ENCODE assay signal across 17 cellular contexts in genomic region chr10:105017116-105017515, GRCh38.
DNase-seq lines count a peak whose midpoint lies in the region; ATAC-seq, FAIRE-seq and TF ChIP-seq lines count a peak whose summit lies in the region.
"Had no signal": no experiment of that assay in that cellular context is flagged by ENCODE, and none has a peak within 500 bp of the region (broad histone marks: within the 10 kb centered on the region; RNA-seq: fewer than 3 reads in every experiment).

No MANE protein-coding gene starts in this region.

- H3K27ac Mint-ChIP-seq in activated T-cell treated with anti-CD3 and anti-CD28 coated beads, Interleukin-2, amount 50 U/mL, for 72 hours = no peak overlapping the region
- H3K27ac Mint-ChIP-seq: natural killer cell treated with Interleukin-12 subunit alpha and Interleukin-12 subunit beta and Interleukin-15 and Interleukin-18, amount 100 ng/mL, for 72 hours had no signal

- peaks cover 9% of the 10 kb centered on the region for H3K4me1 Mint-ChIP-seq in activated T-cell treated with anti-CD3 and anti-CD28 coated beads, Interleukin-2, amount 50 U/mL, for 72 hours (ENCODE audit: low read depth)

- TF ChIP-seq CTCF in tibial nerve (IDR thresholded peaks at IDR 0.05) = no peak
- TF ChIP-seq CTCF in omental fat pad (IDR thresholded peaks at IDR 0.05) = no peak

- H3K27ac ChIP-seq in tibial nerve = no peak overlapping the region
- H3K27ac ChIP-seq: gastroesophageal sphincter, thyroid gland had no signal

- no peaks in the 10 kb centered on the region for H3K27me3 Mint-ChIP-seq in activated T-cell treated with anti-CD3 and anti-CD28 coated beads, Interleukin-2, amount 50 U/mL, for 72 hours (ENCODE audit: low read depth)
- H3K27me3 Mint-ChIP-seq: natural killer cell treated with Interleukin-12 subunit alpha and Interleukin-12 subunit beta and Interleukin-15 and Interleukin-18, amount 100 ng/mL, for 72 hours had no signal

- no peaks in the 10 kb centered on the region for H3K36me3 ChIP-seq in tibial nerve
- H3K36me3 ChIP-seq: gastroesophageal sphincter, HAP-1, thyroid gland had no signal

- FAIRE-seq in urothelium cell line (lab: Jason Lieb, UNC) = no peak
- FAIRE-seq: colon had no signal

- peak; percentile 1 for DNase-seq in stimulated activated CD8-positive, alpha-beta memory T cell treated with anti-CD3 and anti-CD28 coated beads, Interleukin-12 subunit alpha, Interleukin-12 subunit beta, amount 100 ng/mL, for 24 hours (ENCODE audit: extremely low read depth)
- DNase-seq in stimulated activated CD8-positive, alpha-beta memory T cell treated with anti-CD3 and anti-CD28 coated beads, Interleukin-4, amount 100 ng/mL, for 48 hours = no peak
- peak; percentile 23 to 32 for DNase-seq in activated T-cell treated with anti-CD3 and anti-CD28 coated beads, Interleukin-2, amount 50 U/mL, for 72 hours
- DNase-seq in glomerular visceral epithelial cell (ENCODE audit: extremely low spot score) = peak; percentile 84
- peak; percentile 33 for DNase-seq in urothelium cell line (ENCODE audit: low spot score)
- DNase-seq in tibial nerve (ENCODE audit: low spot score in 2 of 2) = no peak
- DNase-seq in omental fat pad (ENCODE audit: low spot score) = no peak
- DNase-seq: activated CD8-positive, alpha-beta memory T cell treated with anti-CD3 and anti-CD28 coated beads, Interleukin-2, amount 50 U/mL, for 4 hours; anterior cingulate cortex; mesenchymal stem cell; NCI-H1436 treated with DMSO at 0.1 percent for 48 hours; thyroid gland had no signal

- peaks cover 3 to 5% of the 10 kb centered on the region in 2 donors for H3K9me3 Mint-ChIP-seq in activated T-cell treated with anti-CD3 and anti-CD28 coated beads, Interleukin-2, amount 50 U/mL, for 72 hours

- no peaks in the 10 kb centered on the region for H3K27me3 ChIP-seq in tibial nerve
- H3K27me3 ChIP-seq: gastroesophageal sphincter, thyroid gland had no signal

- H3K4me3 ChIP-seq in tibial nerve = no peak overlapping the region
- H3K4me3 ChIP-seq: gastroesophageal sphincter, HAP-1, thyroid gland had no signal

- no peak for TF ChIP-seq POLR2A in tibial nerve (IDR thresholded peaks at IDR 0.05)

- H3K4me3 Mint-ChIP-seq in activated T-cell treated with anti-CD3 and anti-CD28 coated beads, Interleukin-2, amount 50 U/mL, for 72 hours = no peak overlapping the region
- H3K4me3 Mint-ChIP-seq: natural killer cell treated with Interleukin-12 subunit alpha and Interleukin-12 subunit beta and Interleukin-15 and Interleukin-18, amount 100 ng/mL, for 72 hours had no signal

- WGBS in tibial nerve, 2 donors = 38 to 71% methylated on average over 2 of the region's 2 CpGs

- no peaks in the 10 kb centered on the region for H3K36me3 Mint-ChIP-seq in activated T-cell treated with anti-CD3 and anti-CD28 coated beads, Interleukin-2, amount 50 U/mL, for 72 hours (ENCODE audit: insufficient read depth in 2 of 2)
- H3K36me3 Mint-ChIP-seq: natural killer cell treated with Interleukin-12 subunit alpha and Interleukin-12 subunit beta and Interleukin-15 and Interleukin-18, amount 100 ng/mL, for 72 hours had no signal

- ATAC-seq in activated T-cell treated with anti-CD3 and anti-CD28 coated beads, Interleukin-2, amount 50 U/mL, for 72 hours (replicated peaks in 1 of 2) = peak; percentile 94 to 97
- no peak for ATAC-seq in HG02763 (IDR thresholded peaks at IDR 0.05; ENCODE audit: unreplicated experiment)
- ATAC-seq in omental fat pad (ENCODE audit: low FRiP score) = no peak
- ATAC-seq: gastroesophageal sphincter; natural killer cell treated with Interleukin-12 subunit alpha and Interleukin-12 subunit beta and Interleukin-15 and Interleukin-18, amount 100 ng/mL, for 72 hours had no signal

- H3K4me1 ChIP-seq in tibial nerve = no peaks in the 10 kb centered on the region
- H3K4me1 ChIP-seq: gastroesophageal sphincter, HAP-1, thyroid gland had no signal

- no peak for TF ChIP-seq EP300 in tibial nerve (IDR thresholded peaks at IDR 0.05)

- no peaks in the 10 kb centered on the region for H3K9me3 ChIP-seq in tibial nerve
- H3K9me3 ChIP-seq: gastroesophageal sphincter, HAP-1, thyroid gland had no signal

Comparison
In these comparisons a context has a peak if more than half of its experiments do, and no peak if none do; other contexts are left out.
1. DNase-seq: peak in stimulated activated CD8-positive, alpha-beta memory T cell treated with anti-CD3 and anti-CD28 coated beads, Interleukin-12 subunit alpha, Interleukin-12 subunit beta, amount 100 ng/mL, for 24 hours (single experiment), activated T-cell treated with anti-CD3 and anti-CD28 coated beads, Interleukin-2, amount 50 U/mL, for 72 hours (2 of 2), glomerular visceral epithelial cell (single experiment) and urothelium cell line (single experiment); none in stimulated activated CD8-positive, alpha-beta memory T cell treated with anti-CD3 and anti-CD28 coated beads, Interleukin-4, amount 100 ng/mL, for 48 hours (single experiment), tibial nerve (0 of 2) and omental fat pad (single experiment).
2. ATAC-seq: peak in activated T-cell treated with anti-CD3 and anti-CD28 coated beads, Interleukin-2, amount 50 U/mL, for 72 hours (2 of 2); none in HG02763 (single experiment) and omental fat pad (single experiment).